Comparison of ENCODE assay signal across 8 cellular contexts in genomic region chrX:41337140-41337539, GRCh38. TPM values are rescaled to one million over a fixed set of nuclear protein-coding genes. Genes with fewer than 3 reads are reported as not detected.
DNase-seq lines count a peak whose midpoint lies in the region; ATAC-seq and TF ChIP-seq lines count a peak whose summit lies in the region.

No MANE protein-coding gene starts in this region.

- H3K36me3 Mint-ChIP-seq in CD14-positive monocyte (peaks cover 37 to 62% of the 10 kb centered on the region in 2 donors), natural killer cell (peaks cover 13% of the 10 kb centered on the region)

- no peaks in the 10 kb centered on the region for H3K9me3 ChIP-seq in Karpas-422 (ENCODE audit: low read length)
- no peaks in the 10 kb centered on the region for H3K9me3 ChIP-seq in colonic mucosa

- H3K27me3 Mint-ChIP-seq in CD14-positive monocyte (ENCODE audit: low read depth in 3 of 3) (peaks cover 0 to 16% (median 0%) of the 10 kb centered on the region in 3 donors), natural killer cell (ENCODE audit: low read depth in 2 of 2) (no peaks in the 10 kb centered on the region)

- H3K9ac ChIP-seq in Karpas-422 (ENCODE audit: low read length) (no peak overlapping the region), colonic mucosa (ENCODE audit: low read depth in 2 of 2, low read length in 2 of 2) (peak overlapping the region in 1 of 2 donors; percentile 34)

- H3K27ac Mint-ChIP-seq in CD14-positive monocyte (peak overlapping the region in 3 of 7 donors; percentile 42 to 68 (median 68)), natural killer cell (peak overlapping the region; percentile 98 to 100)

- H3K27ac ChIP-seq in Karpas-422 (ENCODE audit: low read length) (no peak overlapping the region), colonic mucosa (no peak overlapping the region)

- H3K4me1 ChIP-seq in Karpas-422 (ENCODE audit: low read length) (peaks cover 39% of the 10 kb centered on the region), colonic mucosa (peaks cover 1% of the 10 kb centered on the region)

- peaks cover 65% of the 10 kb centered on the region for H3K36me3 ChIP-seq in Karpas-422 (ENCODE audit: insufficient read depth, low read length)
- peaks cover 9% of the 10 kb centered on the region for H3K36me3 ChIP-seq in colonic mucosa

- peaks cover 83% of the 10 kb centered on the region for H3K79me2 ChIP-seq in Karpas-422 (ENCODE audit: low read length)

- H3K4me3 Mint-ChIP-seq in CD14-positive monocyte: peak overlapping the region; percentile 92 to 94
- H3K4me3 Mint-ChIP-seq in natural killer cell: peak overlapping the region; percentile 100

- H3K4me3 ChIP-seq in Karpas-422 (ENCODE audit: low read length) (peak overlapping the region; percentile 90; the same call in 1 of the 2 replicates), colonic mucosa (peak overlapping the region; percentile 9)

- no peak for ATAC-seq in natural killer cell
- ATAC-seq in GM19324 (IDR thresholded peaks at IDR 0.05; ENCODE audit: low FRiP score, unreplicated experiment): no peak

- peaks cover 30% of the 10 kb centered on the region for H3K4me1 Mint-ChIP-seq in CD14-positive monocyte
- peaks cover 72 to 91% of the 10 kb centered on the region in 2 donors for H3K4me1 Mint-ChIP-seq in natural killer cell

- TF ChIP-seq CTCF in CD14-positive monocyte (IDR thresholded peaks at IDR 0.05) (no peak), colonic mucosa (IDR thresholded peaks at IDR 0.05) (no peak), natural killer cell (IDR thresholded peaks at IDR 0.05) (no peak)

- H3K9me2 ChIP-seq in Karpas-422 (replicated peaks; ENCODE audit: insufficient read depth, low read length): no peaks in the 10 kb centered on the region

- H4K20me1 ChIP-seq in Karpas-422 (ENCODE audit: insufficient read depth, low read depth, low read length): peaks cover 79% of the 10 kb centered on the region

- no peak overlapping the region for H2AFZ ChIP-seq in Karpas-422 (ENCODE audit: low read length)

- no peaks in the 10 kb centered on the region for H3K27me3 ChIP-seq in Karpas-422 (ENCODE audit: low read length)
- H3K27me3 ChIP-seq in colonic mucosa: no peaks in the 10 kb centered on the region

- H3K9me3 Mint-ChIP-seq in CD14-positive monocyte (peaks cover 0 to 6% (median 0%) of the 10 kb centered on the region in 7 donors), natural killer cell (no peaks in the 10 kb centered on the region)

- peak overlapping the region; percentile 97 for H3K4me2 ChIP-seq in Karpas-422 (ENCODE audit: low read depth, low read length, poor library complexity, severe bottlenecking)

- DNase-seq in CD14-positive monocyte (ENCODE audit: low spot score) (no peak), Karpas-422 (no peak), colonic mucosa (no peak), natural killer cell (no peak), superior temporal gyrus (ENCODE audit: extremely low spot score) (no peak), NCI-H1105 treated with DMSO at 0.1 percent for 48 hours (lab: John Stamatoyannopoulos, UW) (no peak), NCI-H2081 treated with DMSO at 0.1 percent for 48 hours (lab: John Stamatoyannopoulos, UW) (no peak)

- intact Hi-C loops in CD14-positive monocyte (cut with micrococcal nuclease): loop anchor here (5.0 to 10.0 kb wide), 2 partner anchors 45 to 62 kb away; no protein-coding TSS in a partner anchor
- intact Hi-C loops in colonic mucosa (cut with DNase I): no loop called here
- intact Hi-C loops in natural killer cell (cut with micrococcal nuclease): loop anchor here (10.0 kb wide), 1 partner anchor 152 kb away; no protein-coding TSS in a partner anchor

RNA-seq across cellular contexts. Expression of gene DDX3X, which starts 3.2 kb away (rescaled TPM):
- 100 to 1,000 TPM; 200 to 280 TPM for polyA plus RNA-seq in CD14-positive monocyte
- total RNA-seq in Karpas-422 (2014; rRNA removed; shearing (Covaris generic); ENCODE audit: low replicate concordance): 198 and 210 TPM in 2 replicates
- total RNA-seq in colonic mucosa: 100 to 1,000 TPM; 192 to 318 TPM
- 1,000 to 10,000 TPM in 2 of 3 donors, 100 to 1,000 TPM in 1; 695 to 1,297 (median 1,054) TPM for total RNA-seq in natural killer cell
